Comparison of ENCODE assay signal across 21 cellular contexts in the genomic region with DNA sequence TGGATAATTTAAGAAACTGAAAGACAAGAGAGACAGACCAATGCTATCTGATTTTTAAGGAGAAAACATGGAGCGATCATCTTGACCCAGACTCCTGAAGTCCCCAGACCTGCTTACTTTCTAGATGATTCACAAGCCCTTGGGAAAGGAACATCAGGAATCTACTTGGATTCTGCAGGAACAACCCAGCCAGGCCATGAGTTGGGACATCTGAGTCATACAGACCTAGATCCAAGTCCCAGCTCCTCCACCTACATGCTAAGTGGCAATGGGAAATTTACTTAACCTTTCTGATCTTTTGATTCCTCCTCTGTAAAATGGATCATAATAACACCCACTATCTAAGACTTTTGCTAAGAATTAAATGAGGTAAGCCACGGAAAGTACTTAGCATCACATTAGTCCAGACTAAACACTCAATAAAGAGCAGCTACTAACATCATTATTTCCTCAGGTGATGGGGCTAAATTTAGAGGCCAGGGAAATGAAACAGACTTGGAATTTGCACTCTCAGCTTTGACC.
"Had no signal": no experiment of that assay in that cellular context is flagged by ENCODE, and none has a peak within 500 bp of the region (broad histone marks: within the 10 kb centered on the region; RNA-seq: fewer than 3 reads in every experiment).

No MANE protein-coding gene starts in this region.

- H3K4me1 ChIP-seq: breast epithelium, uterus had no signal

- DNase-seq: activated CD4-positive, alpha-beta T cell treated with anti-CD3 and anti-CD28 coated beads, Interleukin-2, amount 10 ng/mL, durations not matched to agents 24 days and 14 days; activated CD8-positive, alpha-beta T cell treated with anti-CD3 and anti-CD28 coated beads, Interleukin-2, amount 10 ng/mL, durations not matched to agents 7 days and 5 days; activated effector memory CD4-positive, alpha-beta T cell treated with Interleukin-2 at 50 U/mL for 16 hours; activated naive CD4-positive, alpha-beta T cell treated with anti-CD3 and anti-CD28 coated beads, Interleukin-2, amount 10 ng/mL, durations not matched to agents 7 days and 5 days; activated naive CD8-positive, alpha-beta T cell treated with anti-CD3 and anti-CD28 coated beads, Interleukin-2, amount 50 U/mL, for 24 hours; activated T-cell treated with anti-CD3 and anti-CD28 coated beads, Interleukin-2, amount 50 U/mL, for 4 hours; anterior cingulate cortex; effector memory CD4-positive, alpha-beta T cell; esophagus squamous epithelium; natural killer cell; sigmoid colon; spleen; stimulated activated CD4-positive, alpha-beta T cell treated with anti-CD3 and anti-CD28 coated beads, Interleukin-4, amount 100 ng/mL, for 4 hours; stimulated activated naive B cell treated with anti-CD40 and anti-IgM and Interleukin-4, amounts not matched to agents 10 μg/mL and 1 μg/mL and 100 μg/mL, for 72 hours; T-helper 1 cell; T-helper 9 cell; uterus had no signal

- H3K4me3 ChIP-seq: breast epithelium, esophagus squamous epithelium, sigmoid colon, spleen, tibial nerve, uterus had no signal

- H3K36me3 ChIP-seq: breast epithelium, esophagus squamous epithelium, neutrophil, sigmoid colon, spleen, tibial nerve, uterus had no signal

- FAIRE-seq: frontal cortex had no signal

- H3K27me3 ChIP-seq: breast epithelium, sigmoid colon, tibial nerve, uterus had no signal

- H3K9me3 ChIP-seq: breast epithelium, esophagus squamous epithelium, neutrophil, sigmoid colon, spleen, tibial nerve, uterus had no signal

- ATAC-seq: activated CD8-positive, alpha-beta T cell treated with anti-CD3 and anti-CD28 coated beads, Interleukin-2, amount 10 ng/mL, durations not matched to agents 7 days and 5 days; activated naive CD8-positive, alpha-beta T cell treated with anti-CD3 and anti-CD28 coated beads, Interleukin-2, amount 50 U/mL, for 24 hours; activated T-cell treated with anti-CD3 and anti-CD28 coated beads, Interleukin-2, amount 50 U/mL, for 4 hours; natural killer cell; stimulated activated naive B cell treated with anti-CD40 and anti-IgM and Interleukin-4, amounts not matched to agents 10 μg/mL and 1 μg/mL and 100 μg/mL, for 72 hours had no signal

- H3K27ac ChIP-seq: breast epithelium, esophagus squamous epithelium, neutrophil, sigmoid colon, spleen, tibial nerve, uterus had no signal
